Comparison of ENCODE assay signal across 8 cellular contexts in the genomic region with DNA sequence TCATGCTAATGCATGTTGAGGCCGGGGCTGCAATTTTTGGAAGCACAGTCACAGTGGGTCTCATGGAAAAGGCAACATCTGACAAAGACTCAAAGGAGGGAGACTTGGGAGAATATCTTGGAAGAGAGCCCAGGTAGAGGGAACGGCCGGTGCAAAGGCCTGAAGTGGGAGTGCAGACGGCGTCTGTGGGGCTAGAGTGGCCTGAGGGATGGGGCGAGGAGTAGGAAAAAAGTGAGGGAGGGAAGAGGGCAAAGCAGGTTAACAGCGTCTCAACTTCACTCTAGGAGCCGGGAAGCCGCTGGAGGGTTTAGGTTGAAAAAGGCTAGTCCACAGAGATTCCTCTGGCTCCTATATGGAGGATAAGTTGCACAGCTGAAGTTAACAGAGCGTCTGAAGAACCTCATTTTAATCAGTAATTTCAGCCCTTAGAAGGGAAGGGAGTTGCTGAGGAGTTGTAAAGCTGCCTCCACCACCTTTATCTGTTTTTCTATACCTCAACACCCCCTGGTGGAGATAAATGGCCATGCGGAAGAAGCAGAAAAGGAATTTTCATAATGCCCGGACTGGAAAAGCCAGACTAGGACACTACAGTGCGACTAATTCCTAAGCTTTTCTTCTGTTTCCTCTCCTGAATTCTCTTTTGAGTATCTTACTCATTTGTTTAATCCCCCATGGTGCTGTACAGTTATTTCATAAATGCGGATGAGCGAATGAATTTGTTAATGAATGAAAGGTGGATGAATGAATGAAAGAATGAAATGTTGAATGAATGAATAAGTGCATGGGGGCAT.
A peak's percentile ranks its signal among the peaks of the same experiment; 100 is the strongest.
DNase-seq lines count a peak whose midpoint lies in the region; ATAC-seq, FAIRE-seq and TF ChIP-seq lines count a peak whose summit lies in the region.

No MANE protein-coding gene starts in this region.

- peaks cover 8% of the 10 kb centered on the region for H3K4me1 Mint-ChIP-seq in activated CD4-positive, alpha-beta T cell treated with anti-CD3 and anti-CD28 coated beads, Interleukin-2, amount 10 ng/mL, durations not matched to agents 7 days and 5 days

- no peaks in the 10 kb centered on the region for H3K27me3 ChIP-seq in upper lobe of right lung

- H3K4me3 ChIP-seq in A549 (no peak overlapping the region), GM12864 (ENCODE audit: low read depth, low read length) (no peak overlapping the region), upper lobe of right lung (no peak overlapping the region)

- TF ChIP-seq POLR2A in A549 (IDR thresholded peaks at IDR 0.05; ENCODE audit: low read length) (no peak), erythroblast (IDR thresholded peaks at IDR 0.05; ENCODE audit: low read length) (no peak)

- peak; percentile 98 to 99 for TF ChIP-seq RAD21 in A549 (conservative IDR thresholded peaks at IDR 0.05 in 1 of 2, IDR thresholded peaks at IDR 0.05 in 1 of 2)

- WGBS in A549 (ENCODE audit: missing lambda C conversion rate): 13% methylated on average over 15 of the region's 15 CpGs

- peak; percentile 90 for ATAC-seq in A549
- ATAC-seq in HG03139 (IDR thresholded peaks at IDR 0.05; ENCODE audit: unreplicated experiment): peak; percentile 58
- ATAC-seq in upper lobe of right lung: peak; percentile 92

- DNase-seq in A549 (ENCODE audit: low read depth in 1 of 2, low spot score in 1 of 2) (peak; percentile 44 to 84), GM12864 (ENCODE audit: low read depth) (peak; percentile 25), NCI-H446 (lab: John Stamatoyannopoulos, UW) (peak; percentile 22 to 71), erythroblast (lab: John Stamatoyannopoulos, UW) (peak; percentile 58 to 68), mucosa of gallbladder (ENCODE audit: low spot score) (peak; percentile 65), upper lobe of right lung (no peak)
- DNase-seq in activated CD4-positive, alpha-beta T cell treated with anti-CD3 and anti-CD28 coated beads, Interleukin-2, amount 10 ng/mL, durations not matched to agents 7 days and 5 days: peak; percentile 58

- no peak overlapping the region for H3K4me3 Mint-ChIP-seq in activated CD4-positive, alpha-beta T cell treated with anti-CD3 and anti-CD28 coated beads, Interleukin-2, amount 10 ng/mL, durations not matched to agents 7 days and 5 days

- no peak for TF ChIP-seq EP300 in A549 (IDR thresholded peaks at IDR 0.05)

- TF ChIP-seq CTCF in A549 (IDR thresholded peaks at IDR 0.05) (peak; percentile 91), GM12864 (IDR thresholded peaks at IDR 0.05; ENCODE audit: low read depth, low read length, missing control alignments) (peak; percentile 70), upper lobe of right lung (IDR thresholded peaks at IDR 0.05) (peak; percentile 86)

- peaks cover 20% of the 10 kb centered on the region for H3K27me3 Mint-ChIP-seq in activated CD4-positive, alpha-beta T cell treated with anti-CD3 and anti-CD28 coated beads, Interleukin-2, amount 10 ng/mL, durations not matched to agents 7 days and 5 days

- no peaks in the 10 kb centered on the region for H3K9me3 ChIP-seq in A549
- H3K9me3 ChIP-seq in upper lobe of right lung: no peaks in the 10 kb centered on the region

- FAIRE-seq in A549 (lab: Jason Lieb, UNC): peak; percentile 23

- H3K9me3 Mint-ChIP-seq in activated CD4-positive, alpha-beta T cell treated with anti-CD3 and anti-CD28 coated beads, Interleukin-2, amount 10 ng/mL, durations not matched to agents 7 days and 5 days: no peaks in the 10 kb centered on the region

- peaks cover 63% of the 10 kb centered on the region for H3K4me1 ChIP-seq in A549
- H3K4me1 ChIP-seq in upper lobe of right lung: peaks cover 4% of the 10 kb centered on the region

- intact Hi-C loops in upper lobe of right lung (cut with DNase I): loop anchor here (10.0 kb wide), 1 partner anchor 214 kb away; no protein-coding TSS in a partner anchor

- H3K27ac Mint-ChIP-seq in activated CD4-positive, alpha-beta T cell treated with anti-CD3 and anti-CD28 coated beads, Interleukin-2, amount 10 ng/mL, durations not matched to agents 7 days and 5 days: no peak overlapping the region

- CTCF ChIA-PET in A549 (lab: Yijun Ruan, JAX): interaction anchor here (0.6 to 2.9 kb wide), 57 partner anchors 9 to 1729 kb away, joined by 3 to 13 read pairs (median 3); no protein-coding TSS in a partner anchor
- CTCF ChIA-PET in activated CD4-positive, alpha-beta T cell treated with anti-CD3 and anti-CD28 coated beads, Interleukin-2, amount 10 ng/mL, durations not matched to agents 7 days and 5 days (lab: Charles Lee): interaction anchor here (0.6 to 1.0 kb wide), 2 partner anchors 12 to 175 kb away, joined by 3 read pairs; no protein-coding TSS in a partner anchor

- H3K36me3 Mint-ChIP-seq in activated CD4-positive, alpha-beta T cell treated with anti-CD3 and anti-CD28 coated beads, Interleukin-2, amount 10 ng/mL, durations not matched to agents 7 days and 5 days (ENCODE audit: low read depth): no peaks in the 10 kb centered on the region

- H3K36me3 ChIP-seq in upper lobe of right lung: no peaks in the 10 kb centered on the region

- H3K4me2 ChIP-seq in A549: peak overlapping the region; percentile 63

- POLR2A ChIA-PET in A549 (lab: Yijun Ruan, JAX): no interaction called here
- POLR2A ChIA-PET in activated CD4-positive, alpha-beta T cell treated with anti-CD3 and anti-CD28 coated beads, Interleukin-2, amount 10 ng/mL, durations not matched to agents 7 days and 5 days (lab: Charles Lee): no interaction called here

- H3K27ac ChIP-seq in A549: peak overlapping the region; percentile 83 to 93
- H3K27ac ChIP-seq in upper lobe of right lung: no peak overlapping the region

TF ChIP-seq in A549, 52 proteins besides CTCF, POLR2A, EP300 and RAD21 (continues in another document):
- TF ChIP-seq RCOR1 (IDR thresholded peaks at IDR 0.05; ENCODE audit: low read depth, low read length) (no peak), HOXA7 (CRISPR knock-in tag; IDR thresholded peaks at IDR 0.05) (no peak), EHMT2 (IDR thresholded peaks at IDR 0.05; ENCODE audit: low read depth) (no peak), HOXB5 (CRISPR knock-in tag; IDR thresholded peaks at IDR 0.05) (no peak), FOXS1 (CRISPR knock-in tag; IDR thresholded peaks at IDR 0.05) (no peak), SREBF2 (IDR thresholded peaks at IDR 0.05) (no peak), NR3C1 (IDR thresholded peaks at IDR 0.05) (no peak), MAFK (IDR thresholded peaks at IDR 0.05; ENCODE audit: partially characterized antibody) (no peak), EHF (CRISPR knock-in tag; IDR thresholded peaks at IDR 0.05) (no peak), CBX8 (IDR thresholded peaks at IDR 0.05) (no peak), PHF8 (IDR thresholded peaks at IDR 0.05; ENCODE audit: borderline replicate concordance, low read depth) (no peak), MYC (IDR thresholded peaks at IDR 0.05; ENCODE audit: borderline replicate concordance, low read length) (no peak), NFE2L2 (conservative IDR thresholded peaks at IDR 0.05; ENCODE audit: low read length) (no peak), RFX5 (IDR thresholded peaks at IDR 0.05) (no peak), SMC3 (IDR thresholded peaks at IDR 0.05) (peak; percentile 98)
- TF ChIP-seq, protein P1, sequence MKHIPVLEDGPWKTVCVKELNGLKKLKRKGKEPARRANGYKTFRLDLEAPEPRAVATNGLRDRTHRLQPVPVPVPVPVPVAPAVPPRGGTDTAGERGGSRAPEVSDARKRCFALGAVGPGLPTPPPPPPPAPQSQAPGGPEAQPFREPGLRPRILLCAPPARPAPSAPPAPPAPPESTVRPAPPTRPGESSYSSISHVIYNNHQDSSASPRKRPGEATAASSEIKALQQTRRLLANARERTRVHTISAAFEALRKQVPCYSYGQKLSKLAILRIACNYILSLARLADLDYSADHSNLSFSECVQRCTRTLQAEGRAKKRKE (CRISPR knock-in tag; IDR thresholded peaks at IDR 0.05; ENCODE audit: low read depth): no peak
- TF ChIP-seq, protein P2, sequence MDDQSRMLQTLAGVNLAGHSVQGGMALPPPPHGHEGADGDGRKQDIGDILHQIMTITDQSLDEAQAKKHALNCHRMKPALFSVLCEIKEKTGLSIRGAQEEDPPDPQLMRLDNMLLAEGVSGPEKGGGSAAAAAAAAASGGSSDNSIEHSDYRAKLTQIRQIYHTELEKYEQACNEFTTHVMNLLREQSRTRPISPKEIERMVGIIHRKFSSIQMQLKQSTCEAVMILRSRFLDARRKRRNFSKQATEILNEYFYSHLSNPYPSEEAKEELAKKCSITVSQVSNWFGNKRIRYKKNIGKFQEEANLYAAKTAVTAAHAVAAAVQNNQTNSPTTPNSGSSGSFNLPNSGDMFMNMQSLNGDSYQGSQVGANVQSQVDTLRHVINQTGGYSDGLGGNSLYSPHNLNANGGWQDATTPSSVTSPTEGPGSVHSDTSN (IDR thresholded peaks at IDR 0.05): no peak
- TF ChIP-seq, protein P3, sequence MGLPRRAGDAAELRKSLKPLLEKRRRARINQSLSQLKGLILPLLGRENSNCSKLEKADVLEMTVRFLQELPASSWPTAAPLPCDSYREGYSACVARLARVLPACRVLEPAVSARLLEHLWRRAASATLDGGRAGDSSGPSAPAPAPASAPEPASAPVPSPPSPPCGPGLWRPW (IDR thresholded peaks at IDR 0.05): no peak
- TF ChIP-seq, protein P4, sequence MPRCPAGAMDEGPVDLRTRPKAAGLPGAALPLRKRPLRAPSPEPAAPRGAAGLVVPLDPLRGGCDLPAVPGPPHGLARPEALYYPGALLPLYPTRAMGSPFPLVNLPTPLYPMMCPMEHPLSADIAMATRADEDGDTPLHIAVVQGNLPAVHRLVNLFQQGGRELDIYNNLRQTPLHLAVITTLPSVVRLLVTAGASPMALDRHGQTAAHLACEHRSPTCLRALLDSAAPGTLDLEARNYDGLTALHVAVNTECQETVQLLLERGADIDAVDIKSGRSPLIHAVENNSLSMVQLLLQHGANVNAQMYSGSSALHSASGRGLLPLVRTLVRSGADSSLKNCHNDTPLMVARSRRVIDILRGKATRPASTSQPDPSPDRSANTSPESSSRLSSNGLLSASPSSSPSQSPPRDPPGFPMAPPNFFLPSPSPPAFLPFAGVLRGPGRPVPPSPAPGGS (IDR thresholded peaks at IDR 0.05): no peak
- TF ChIP-seq, protein P5, sequence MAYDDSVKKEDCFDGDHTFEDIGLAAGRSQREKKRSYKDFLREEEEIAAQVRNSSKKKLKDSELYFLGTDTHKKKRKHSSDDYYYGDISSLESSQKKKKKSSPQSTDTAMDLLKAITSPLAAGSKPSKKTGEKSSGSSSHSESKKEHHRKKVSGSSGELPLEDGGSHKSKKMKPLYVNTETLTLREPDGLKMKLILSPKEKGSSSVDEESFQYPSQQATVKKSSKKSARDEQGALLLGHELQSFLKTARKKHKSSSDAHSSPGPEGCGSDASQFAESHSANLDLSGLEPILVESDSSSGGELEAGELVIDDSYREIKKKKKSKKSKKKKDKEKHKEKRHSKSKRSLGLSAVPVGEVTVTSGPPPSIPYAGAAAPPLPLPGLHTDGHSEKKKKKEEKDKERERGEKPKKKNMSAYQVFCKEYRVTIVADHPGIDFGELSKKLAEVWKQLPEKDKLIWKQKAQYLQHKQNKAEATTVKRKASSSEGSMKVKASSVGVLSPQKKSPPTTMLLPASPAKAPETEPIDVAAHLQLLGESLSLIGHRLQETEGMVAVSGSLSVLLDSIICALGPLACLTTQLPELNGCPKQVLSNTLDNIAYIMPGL (CRISPR knock-in tag; IDR thresholded peaks at IDR 0.05; ENCODE audit: borderline replicate concordance): no peak
